In genomic region chr7:98396768-98397167, GRCh38 we compare ENCODE assay signal across 24 cellular contexts.
"Had no signal": no experiment of that assay in that cellular context is flagged by ENCODE, and none has a peak within 500 bp of the region (broad histone marks: within the 10 kb centered on the region; RNA-seq: fewer than 3 reads in every experiment).

No MANE protein-coding gene starts in this region.

- H3K9me3 ChIP-seq: adrenal gland, ascending aorta, esophagus muscularis mucosa, left ventricle myocardium inferior, upper lobe of right lung had no signal

- H3K9me3 Mint-ChIP-seq: mesothelial cell of epicardium had no signal

- H3K27me3 ChIP-seq: adrenal gland, hepatocyte, neural progenitor cell, upper lobe of right lung had no signal

- H3K27me3 Mint-ChIP-seq: progenitor cell of endocrine pancreas had no signal

- H3K36me3 Mint-ChIP-seq: activated naive CD8-positive, alpha-beta T cell; mesothelial cell of epicardium; naive thymus-derived CD8-positive, alpha-beta T cell had no signal

- H3K27ac Mint-ChIP-seq: activated naive CD8-positive, alpha-beta T cell; mesothelial cell of epicardium; neural progenitor cell; progenitor cell of endocrine pancreas had no signal

- H3K4me2 ChIP-seq: hepatocyte, neural progenitor cell had no signal

- H3K9ac ChIP-seq: neural progenitor cell had no signal

- FAIRE-seq: frontal cortex had no signal

- H3K27ac ChIP-seq: adrenal gland, ascending aorta, esophagus muscularis mucosa, hepatocyte, left ventricle myocardium inferior, neural progenitor cell, upper lobe of right lung had no signal

- H2AFZ ChIP-seq: hepatocyte, neural progenitor cell had no signal

- ATAC-seq: naive thymus-derived CD8-positive, alpha-beta T cell; stimulated activated naive CD8-positive, alpha-beta T cell treated with anti-CD3 and anti-CD28 coated beads, Interleukin-15, Interleukin-2, amounts not matched to agents 100 U/mL and 50 U/mL, for 24 hours; upper lobe of right lung had no signal

- DNase-seq: activated CD4-positive, alpha-beta T cell treated with anti-CD3 and anti-CD28 coated beads for 1 hour; activated gamma-delta T cell treated with Interleukin-2 at 50 U/mL for 16 hours; activated T-cell treated with anti-CD3 and anti-CD28 coated beads, Interleukin-2, amount 50 U/mL, for 1 hour; adrenal gland; central memory CD4-positive, alpha-beta T cell; dermis blood vessel endothelial cell; effector CD8-positive, alpha-beta T cell; glutamatergic neuron; kidney glomerular epithelial cell; left ventricle myocardium inferior; naive thymus-derived CD8-positive, alpha-beta T cell; retina; stimulated activated CD4-positive, alpha-beta T cell treated with anti-CD3 and anti-CD28 coated beads, Interleukin-4, amount 100 ng/mL, for 1 hour; stimulated activated naive CD8-positive, alpha-beta T cell treated with anti-CD3 and anti-CD28 coated beads, Interleukin-15, Interleukin-2, amounts not matched to agents 100 U/mL and 50 U/mL, for 24 hours; T-helper 9 cell; upper lobe of right lung had no signal

- H3K4me3 ChIP-seq: adrenal gland, ascending aorta, esophagus muscularis mucosa, hepatocyte, left ventricle myocardium inferior, neural progenitor cell, upper lobe of right lung had no signal

- H3K4me3 Mint-ChIP-seq: activated naive CD8-positive, alpha-beta T cell; mesothelial cell of epicardium; neural progenitor cell had no signal

- H3K36me3 ChIP-seq: adrenal gland, ascending aorta, esophagus muscularis mucosa, left ventricle myocardium inferior, neural progenitor cell, upper lobe of right lung had no signal
